ENCODE assay signal across 24 cellular contexts in genomic region chr12:88371416-88372183, GRCh38.
DNase-seq lines count a peak whose midpoint lies in the region; FAIRE-seq and TF ChIP-seq lines count a peak whose summit lies in the region.
"Had no signal": no experiment of that assay in that cellular context is flagged by ENCODE, and none has a peak within 500 bp of the region (broad histone marks: within the 10 kb centered on the region; RNA-seq: fewer than 3 reads in every experiment).

No MANE protein-coding gene starts in this region.

- BruUV-seq in MCF 10A (replicated peaks; lab: Mats Ljungman, UMichigan): no TSS peak

- H3K36me3 Mint-ChIP-seq in MCF 10A (ENCODE audit: insufficient read depth, unreplicated experiment): no peaks in the 10 kb centered on the region
- H3K36me3 Mint-ChIP-seq: activated naive CD4-positive, alpha-beta T cell treated with anti-CD3 and anti-CD28 coated beads, Interleukin-2, amount 10 ng/mL, durations not matched to agents 7 days and 5 days; CD4-positive, alpha-beta memory T cell; natural killer cell treated with Interleukin-12 subunit alpha and Interleukin-12 subunit beta and Interleukin-15 and Interleukin-18, amount 100 ng/mL, for 72 hours had no signal

- TF ChIP-seq CTCF in MCF 10A (IDR thresholded peaks at IDR 0.05; ENCODE audit: unreplicated experiment) (no peak), breast epithelium (IDR thresholded peaks at IDR 0.05) (no peak), bronchial epithelial cell (IDR thresholded peaks at IDR 0.05; ENCODE audit: insufficient read depth, low read length, severe bottlenecking) (no peak), transverse colon (IDR thresholded peaks at IDR 0.05) (no peak)

- no peak overlapping the region for H3K27ac Mint-ChIP-seq in MCF 10A (ENCODE audit: low read depth, unreplicated experiment)
- H3K27ac Mint-ChIP-seq: activated naive CD4-positive, alpha-beta T cell treated with anti-CD3 and anti-CD28 coated beads, Interleukin-2, amount 10 ng/mL, durations not matched to agents 7 days and 5 days; CD4-positive, alpha-beta memory T cell; GM23338; natural killer cell treated with Interleukin-12 subunit alpha and Interleukin-12 subunit beta and Interleukin-15 and Interleukin-18, amount 100 ng/mL, for 72 hours; progenitor cell of endocrine pancreas had no signal

- H3K4me3 Mint-ChIP-seq in MCF 10A (ENCODE audit: unreplicated experiment): no peak overlapping the region
- H3K4me3 Mint-ChIP-seq: activated naive CD4-positive, alpha-beta T cell treated with anti-CD3 and anti-CD28 coated beads, Interleukin-2, amount 10 ng/mL, durations not matched to agents 7 days and 5 days; CD4-positive, alpha-beta memory T cell; GM23338; natural killer cell treated with Interleukin-12 subunit alpha and Interleukin-12 subunit beta and Interleukin-15 and Interleukin-18, amount 100 ng/mL, for 72 hours had no signal

- TF ChIP-seq POLR2A in breast epithelium (IDR thresholded peaks at IDR 0.05): no peak
- TF ChIP-seq POLR2A in transverse colon (IDR thresholded peaks at IDR 0.05): no peak

- in situ Hi-C loops in transverse colon (cut with MboI; ENCODE audit: low pct_ligation_motif_present in 1 of 4, low pct_unique_long_range_greater_than_20kb in 1 of 4, low sequenced_read_pairs in 3 of 4): no loop called here

- H3K4me1 ChIP-seq in breast epithelium (no peaks in the 10 kb centered on the region), transverse colon (no peaks in the 10 kb centered on the region)

- FAIRE-seq in bronchial epithelial cell (lab: Jason Lieb, UNC): no peak
- FAIRE-seq: K562, urothelium cell line had no signal

- 53 to 70% methylated on average over 7 of the region's 7 CpGs for WGBS in transverse colon (ENCODE audit: low coverage in 1 of 2), 2 donors

- H3K9me3 Mint-ChIP-seq in MCF 10A (ENCODE audit: unreplicated experiment): peaks cover 12% of the 10 kb centered on the region
- H3K9me3 Mint-ChIP-seq: activated naive CD4-positive, alpha-beta T cell treated with anti-CD3 and anti-CD28 coated beads, Interleukin-2, amount 10 ng/mL, durations not matched to agents 7 days and 5 days; GM23338 had no signal

- POLR2A ChIA-PET in MCF 10A (lab: Yijun Ruan, JAX): interaction anchor here (0.5 to 1.5 kb wide), 8 partner anchors 10 to 566 kb away, joined by 3 to 4 read pairs (median 3); no protein-coding TSS in a partner anchor

- TF ChIP-seq EP300 in transverse colon (IDR thresholded peaks at IDR 0.05; ENCODE audit: low read depth): no peak

- H3K27me3 ChIP-seq in breast epithelium: no peaks in the 10 kb centered on the region
- H3K27me3 ChIP-seq in bronchial epithelial cell (ENCODE audit: control insufficient read depth, insufficient read depth, low read length): no peaks in the 10 kb centered on the region
- no peaks in the 10 kb centered on the region for H3K27me3 ChIP-seq in transverse colon

- H3K4me3 ChIP-seq in breast epithelium (no peak overlapping the region), bronchial epithelial cell (ENCODE audit: low read depth, low read length) (no peak overlapping the region), transverse colon (no peak overlapping the region)
- H3K4me3 ChIP-seq: GM23338, K562, lung had no signal

- no peaks in the 10 kb centered on the region for H3K27me3 Mint-ChIP-seq in MCF 10A (ENCODE audit: insufficient read depth, unreplicated experiment)
- H3K27me3 Mint-ChIP-seq: activated naive CD4-positive, alpha-beta T cell treated with anti-CD3 and anti-CD28 coated beads, Interleukin-2, amount 10 ng/mL, durations not matched to agents 7 days and 5 days; CD4-positive, alpha-beta memory T cell; natural killer cell treated with Interleukin-12 subunit alpha and Interleukin-12 subunit beta and Interleukin-15 and Interleukin-18, amount 100 ng/mL, for 72 hours had no signal

- peak; percentile 89 for DNase-seq in MCF 10A (ENCODE audit: unreplicated experiment)
- no peak for DNase-seq in breast epithelium (ENCODE audit: low spot score in 2 of 2)
- peak; percentile 53 for DNase-seq in bronchial epithelial cell (ENCODE audit: low read depth)
- peak; percentile 38 for DNase-seq in iris pigment epithelial cell (ENCODE audit: low read depth)
- DNase-seq in transverse colon: peak; percentile 33
- no peak for DNase-seq in RPMI8226
- no peak for DNase-seq in NCI-H345 treated with DMSO at 0.1 percent for 48 hours (lab: John Stamatoyannopoulos, UW; ENCODE audit: unreplicated experiment)
- no peak for DNase-seq in hippocampal formation (lab: John Stamatoyannopoulos, UW)
- DNase-seq: activated CD4-positive, alpha-beta T cell treated with anti-CD3 and anti-CD28 coated beads for 4 hours; activated naive CD4-positive, alpha-beta T cell treated with anti-CD3 and anti-CD28 coated beads, Interleukin-2, amount 10 ng/mL, durations not matched to agents 7 days and 5 days; CD4-positive, alpha-beta memory T cell; DND-41; effector CD8-positive, alpha-beta T cell; NCI-H146; NCI-H345; stimulated activated naive CD8-positive, alpha-beta T cell treated with anti-CD3 and anti-CD28 coated beads, Interleukin-15, Interleukin-2, amounts not matched to agents 100 U/mL and 50 U/mL, for 24 hours; T1000 had no signal

- intact Hi-C loops in MCF 10A (cut with micrococcal nuclease): loop anchor here (10.0 kb wide), 1 partner anchor 47 kb away; no protein-coding TSS in a partner anchor
- intact Hi-C loops in breast epithelium (cut with DNase I; ENCODE audit: low total_unique reads): no loop called here
- intact Hi-C loops in transverse colon (cut with DNase I; ENCODE audit: low total_unique reads): no loop called here

- no peaks in the 10 kb centered on the region for H3K4me1 Mint-ChIP-seq in MCF 10A (ENCODE audit: insufficient read depth, unreplicated experiment)
- H3K4me1 Mint-ChIP-seq: activated naive CD4-positive, alpha-beta T cell treated with anti-CD3 and anti-CD28 coated beads, Interleukin-2, amount 10 ng/mL, durations not matched to agents 7 days and 5 days; CD4-positive, alpha-beta memory T cell had no signal

- CTCF ChIA-PET in MCF 10A (lab: Yijun Ruan, JAX): no interaction called here

- H3K36me3 ChIP-seq in breast epithelium (no peaks in the 10 kb centered on the region), bronchial epithelial cell (ENCODE audit: control insufficient read depth, insufficient read depth, low read length) (no peaks in the 10 kb centered on the region), transverse colon (no peaks in the 10 kb centered on the region)

- H3K9me3 ChIP-seq in breast epithelium: no peaks in the 10 kb centered on the region
- H3K9me3 ChIP-seq in transverse colon: no peaks in the 10 kb centered on the region

- H3K27ac ChIP-seq in breast epithelium (no peak overlapping the region), transverse colon (no peak overlapping the region)
- H3K27ac ChIP-seq: HL-60 had no signal

Comparison
In these comparisons a context has a peak if more than half of its experiments do, and no peak if none do; other contexts are left out.
1. DNase-seq: peak in MCF 10A (single experiment), bronchial epithelial cell (single experiment), iris pigment epithelial cell (single experiment) and transverse colon (single experiment); none in breast epithelium (0 of 2), RPMI8226 (single experiment), NCI-H345 treated with DMSO at 0.1 percent for 48 hours (single experiment) and hippocampal formation (0 of 2).